Comparison of ENCODE assay signal across 1 cellular context in the genomic region with DNA sequence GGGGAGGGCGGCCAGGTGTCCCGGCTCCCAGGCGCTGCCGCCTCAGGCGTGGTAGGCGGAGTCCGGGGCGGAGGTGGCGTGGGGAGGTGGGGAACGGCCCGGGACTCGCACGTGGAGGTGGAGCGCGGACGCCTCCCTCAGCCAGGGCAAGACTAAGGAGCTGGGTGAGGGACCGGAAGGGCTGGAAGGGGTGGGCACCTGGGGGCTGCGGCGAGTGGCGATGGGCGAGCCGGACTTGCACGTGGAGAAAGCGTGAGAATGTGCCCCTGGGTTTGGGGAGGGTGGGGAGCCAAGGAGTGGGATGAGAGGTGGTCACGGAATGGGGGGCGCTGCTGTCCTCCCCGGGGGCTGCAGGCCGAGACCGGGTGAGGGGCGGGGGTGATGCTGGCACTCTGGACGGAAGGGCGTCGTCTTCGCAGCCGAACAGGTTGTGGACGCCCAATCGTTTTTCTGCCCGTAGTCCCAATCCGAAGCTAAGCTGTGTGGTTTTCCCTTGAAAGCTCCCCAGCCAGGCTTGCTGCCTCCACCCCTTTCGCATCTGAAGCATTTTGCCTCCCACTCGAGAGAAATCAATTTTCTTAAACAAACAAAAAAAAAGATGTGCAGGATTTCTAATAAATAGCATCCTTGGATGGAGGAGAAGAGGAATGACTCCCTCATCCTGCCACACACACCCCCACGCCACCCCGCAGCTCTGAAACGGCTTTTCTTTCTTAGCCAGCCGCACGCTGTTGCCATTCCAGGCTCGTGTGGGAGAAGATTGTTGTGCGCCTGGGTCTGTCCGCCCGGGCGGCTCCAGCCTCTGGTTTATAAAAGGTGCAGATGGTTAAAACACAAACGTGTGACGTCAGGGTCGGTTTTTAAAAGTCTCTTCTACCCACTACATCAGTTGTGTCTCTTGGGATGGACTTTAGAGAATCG.
TF ChIP-seq lines count a peak whose summit lies in the region.

No MANE protein-coding gene starts in this region.

TF ChIP-seq in WTC11, 78 proteins besides CTCF, POLR2A, EP300 and RAD21 (continued from another document and continues in another):
- TF ChIP-seq, protein P1, sequence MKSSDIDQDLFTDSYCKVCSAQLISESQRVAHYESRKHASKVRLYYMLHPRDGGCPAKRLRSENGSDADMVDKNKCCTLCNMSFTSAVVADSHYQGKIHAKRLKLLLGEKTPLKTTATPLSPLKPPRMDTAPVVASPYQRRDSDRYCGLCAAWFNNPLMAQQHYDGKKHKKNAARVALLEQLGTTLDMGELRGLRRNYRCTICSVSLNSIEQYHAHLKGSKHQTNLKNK (CRISPR knock-in tag; IDR thresholded peaks at IDR 0.05): no peak
- TF ChIP-seq, protein P2, sequence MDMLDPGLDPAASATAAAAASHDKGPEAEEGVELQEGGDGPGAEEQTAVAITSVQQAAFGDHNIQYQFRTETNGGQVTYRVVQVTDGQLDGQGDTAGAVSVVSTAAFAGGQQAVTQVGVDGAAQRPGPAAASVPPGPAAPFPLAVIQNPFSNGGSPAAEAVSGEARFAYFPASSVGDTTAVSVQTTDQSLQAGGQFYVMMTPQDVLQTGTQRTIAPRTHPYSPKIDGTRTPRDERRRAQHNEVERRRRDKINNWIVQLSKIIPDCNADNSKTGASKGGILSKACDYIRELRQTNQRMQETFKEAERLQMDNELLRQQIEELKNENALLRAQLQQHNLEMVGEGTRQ (CRISPR knock-in tag; IDR thresholded peaks at IDR 0.05): no peak
- TF ChIP-seq ZBTB21 (CRISPR knock-in tag; IDR thresholded peaks at IDR 0.05; ENCODE audit: borderline replicate concordance) (no peak; the same call in 1 of the 2 replicates), ZNF281 (CRISPR knock-in tag; IDR thresholded peaks at IDR 0.05) (0 out of 2 replicates have a peak, but pooled peaks have one; percentile 39), MYBL2 (CRISPR knock-in tag; IDR thresholded peaks at IDR 0.05) (peak; percentile 80), NR1H2 (CRISPR knock-in tag; IDR thresholded peaks at IDR 0.05) (peak; percentile 77; the same call in 1 of the 2 replicates), ATF2 (CRISPR knock-in tag; IDR thresholded peaks at IDR 0.05; ENCODE audit: borderline replicate concordance, low read depth) (no peak), ATF1 (CRISPR knock-in tag; IDR thresholded peaks at IDR 0.05) (no peak), ATF3 (CRISPR knock-in tag; conservative IDR thresholded peaks at IDR 0.05) (0 out of 2 replicates have a peak, but pooled peaks have one; percentile 9), CREB1 (CRISPR knock-in tag; IDR thresholded peaks at IDR 0.05) (peak; percentile 71; the same call in 1 of the 2 replicates), GTF2I (CRISPR knock-in tag; conservative IDR thresholded peaks at IDR 0.05) (no peak), CREM (CRISPR knock-in tag; IDR thresholded peaks at IDR 0.05) (no peak), TEAD4 (CRISPR knock-in tag; IDR thresholded peaks at IDR 0.05) (0 out of 2 replicates have a peak, but pooled peaks have one; percentile 57), TCF7 (CRISPR knock-in tag; IDR thresholded peaks at IDR 0.05; ENCODE audit: low read depth) (0 out of 2 replicates have a peak, but pooled peaks have one; percentile 64), ZNF317 (CRISPR knock-in tag; IDR thresholded peaks at IDR 0.05; ENCODE audit: borderline replicate concordance, low read depth) (no peak), KAT7 (CRISPR knock-in tag; IDR thresholded peaks at IDR 0.05; ENCODE audit: borderline replicate concordance) (no peak), OVOL2 (CRISPR knock-in tag; IDR thresholded peaks at IDR 0.05; ENCODE audit: borderline replicate concordance) (no peak), ZNF532 (CRISPR knock-in tag; IDR thresholded peaks at IDR 0.05; ENCODE audit: borderline replicate concordance) (no peak; the same call in 1 of the 2 replicates), ZNF263 (CRISPR knock-in tag; IDR thresholded peaks at IDR 0.05; ENCODE audit: low read depth) (no peak)
- TF ChIP-seq, protein P3, sequence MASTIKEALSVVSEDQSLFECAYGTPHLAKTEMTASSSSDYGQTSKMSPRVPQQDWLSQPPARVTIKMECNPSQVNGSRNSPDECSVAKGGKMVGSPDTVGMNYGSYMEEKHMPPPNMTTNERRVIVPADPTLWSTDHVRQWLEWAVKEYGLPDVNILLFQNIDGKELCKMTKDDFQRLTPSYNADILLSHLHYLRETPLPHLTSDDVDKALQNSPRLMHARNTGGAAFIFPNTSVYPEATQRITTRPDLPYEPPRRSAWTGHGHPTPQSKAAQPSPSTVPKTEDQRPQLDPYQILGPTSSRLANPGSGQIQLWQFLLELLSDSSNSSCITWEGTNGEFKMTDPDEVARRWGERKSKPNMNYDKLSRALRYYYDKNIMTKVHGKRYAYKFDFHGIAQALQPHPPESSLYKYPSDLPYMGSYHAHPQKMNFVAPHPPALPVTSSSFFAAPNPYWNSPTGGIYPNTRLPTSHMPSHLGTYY (CRISPR knock-in tag; IDR thresholded peaks at IDR 0.05): no peak
- TF ChIP-seq, protein P4, sequence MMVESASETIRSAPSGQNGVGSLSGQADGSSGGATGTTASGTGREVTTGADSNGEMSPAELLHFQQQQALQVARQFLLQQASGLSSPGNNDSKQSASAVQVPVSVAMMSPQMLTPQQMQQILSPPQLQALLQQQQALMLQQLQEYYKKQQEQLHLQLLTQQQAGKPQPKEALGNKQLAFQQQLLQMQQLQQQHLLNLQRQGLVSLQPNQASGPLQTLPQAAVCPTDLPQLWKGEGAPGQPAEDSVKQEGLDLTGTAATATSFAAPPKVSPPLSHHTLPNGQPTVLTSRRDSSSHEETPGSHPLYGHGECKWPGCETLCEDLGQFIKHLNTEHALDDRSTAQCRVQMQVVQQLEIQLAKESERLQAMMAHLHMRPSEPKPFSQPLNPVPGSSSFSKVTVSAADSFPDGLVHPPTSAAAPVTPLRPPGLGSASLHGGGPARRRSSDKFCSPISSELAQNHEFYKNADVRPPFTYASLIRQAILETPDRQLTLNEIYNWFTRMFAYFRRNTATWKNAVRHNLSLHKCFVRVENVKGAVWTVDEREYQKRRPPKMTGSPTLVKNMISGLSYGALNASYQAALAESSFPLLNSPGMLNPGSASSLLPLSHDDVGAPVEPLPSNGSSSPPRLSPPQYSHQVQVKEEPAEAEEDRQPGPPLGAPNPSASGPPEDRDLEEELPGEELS (CRISPR knock-in tag; IDR thresholded peaks at IDR 0.05): peak; percentile 74
- TF ChIP-seq, protein P5, sequence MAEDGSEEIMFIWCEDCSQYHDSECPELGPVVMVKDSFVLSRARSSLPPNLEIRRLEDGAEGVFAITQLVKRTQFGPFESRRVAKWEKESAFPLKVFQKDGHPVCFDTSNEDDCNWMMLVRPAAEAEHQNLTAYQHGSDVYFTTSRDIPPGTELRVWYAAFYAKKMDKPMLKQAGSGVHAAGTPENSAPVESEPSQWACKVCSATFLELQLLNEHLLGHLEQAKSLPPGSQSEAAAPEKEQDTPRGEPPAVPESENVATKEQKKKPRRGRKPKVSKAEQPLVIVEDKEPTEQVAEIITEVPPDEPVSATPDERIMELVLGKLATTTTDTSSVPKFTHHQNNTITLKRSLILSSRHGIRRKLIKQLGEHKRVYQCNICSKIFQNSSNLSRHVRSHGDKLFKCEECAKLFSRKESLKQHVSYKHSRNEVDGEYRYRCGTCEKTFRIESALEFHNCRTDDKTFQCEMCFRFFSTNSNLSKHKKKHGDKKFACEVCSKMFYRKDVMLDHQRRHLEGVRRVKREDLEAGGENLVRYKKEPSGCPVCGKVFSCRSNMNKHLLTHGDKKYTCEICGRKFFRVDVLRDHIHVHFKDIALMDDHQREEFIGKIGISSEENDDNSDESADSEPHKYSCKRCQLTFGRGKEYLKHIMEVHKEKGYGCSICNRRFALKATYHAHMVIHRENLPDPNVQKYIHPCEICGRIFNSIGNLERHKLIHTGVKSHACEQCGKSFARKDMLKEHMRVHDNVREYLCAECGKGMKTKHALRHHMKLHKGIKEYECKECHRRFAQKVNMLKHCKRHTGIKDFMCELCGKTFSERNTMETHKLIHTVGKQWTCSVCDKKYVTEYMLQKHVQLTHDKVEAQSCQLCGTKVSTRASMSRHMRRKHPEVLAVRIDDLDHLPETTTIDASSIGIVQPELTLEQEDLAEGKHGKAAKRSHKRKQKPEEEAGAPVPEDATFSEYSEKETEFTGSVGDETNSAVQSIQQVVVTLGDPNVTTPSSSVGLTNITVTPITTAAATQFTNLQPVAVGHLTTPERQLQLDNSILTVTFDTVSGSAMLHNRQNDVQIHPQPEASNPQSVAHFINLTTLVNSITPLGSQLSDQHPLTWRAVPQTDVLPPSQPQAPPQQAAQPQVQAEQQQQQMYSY (CRISPR knock-in tag; IDR thresholded peaks at IDR 0.05): 0 out of 2 replicates have a peak, but pooled peaks have one; percentile 31
- TF ChIP-seq, protein P6, sequence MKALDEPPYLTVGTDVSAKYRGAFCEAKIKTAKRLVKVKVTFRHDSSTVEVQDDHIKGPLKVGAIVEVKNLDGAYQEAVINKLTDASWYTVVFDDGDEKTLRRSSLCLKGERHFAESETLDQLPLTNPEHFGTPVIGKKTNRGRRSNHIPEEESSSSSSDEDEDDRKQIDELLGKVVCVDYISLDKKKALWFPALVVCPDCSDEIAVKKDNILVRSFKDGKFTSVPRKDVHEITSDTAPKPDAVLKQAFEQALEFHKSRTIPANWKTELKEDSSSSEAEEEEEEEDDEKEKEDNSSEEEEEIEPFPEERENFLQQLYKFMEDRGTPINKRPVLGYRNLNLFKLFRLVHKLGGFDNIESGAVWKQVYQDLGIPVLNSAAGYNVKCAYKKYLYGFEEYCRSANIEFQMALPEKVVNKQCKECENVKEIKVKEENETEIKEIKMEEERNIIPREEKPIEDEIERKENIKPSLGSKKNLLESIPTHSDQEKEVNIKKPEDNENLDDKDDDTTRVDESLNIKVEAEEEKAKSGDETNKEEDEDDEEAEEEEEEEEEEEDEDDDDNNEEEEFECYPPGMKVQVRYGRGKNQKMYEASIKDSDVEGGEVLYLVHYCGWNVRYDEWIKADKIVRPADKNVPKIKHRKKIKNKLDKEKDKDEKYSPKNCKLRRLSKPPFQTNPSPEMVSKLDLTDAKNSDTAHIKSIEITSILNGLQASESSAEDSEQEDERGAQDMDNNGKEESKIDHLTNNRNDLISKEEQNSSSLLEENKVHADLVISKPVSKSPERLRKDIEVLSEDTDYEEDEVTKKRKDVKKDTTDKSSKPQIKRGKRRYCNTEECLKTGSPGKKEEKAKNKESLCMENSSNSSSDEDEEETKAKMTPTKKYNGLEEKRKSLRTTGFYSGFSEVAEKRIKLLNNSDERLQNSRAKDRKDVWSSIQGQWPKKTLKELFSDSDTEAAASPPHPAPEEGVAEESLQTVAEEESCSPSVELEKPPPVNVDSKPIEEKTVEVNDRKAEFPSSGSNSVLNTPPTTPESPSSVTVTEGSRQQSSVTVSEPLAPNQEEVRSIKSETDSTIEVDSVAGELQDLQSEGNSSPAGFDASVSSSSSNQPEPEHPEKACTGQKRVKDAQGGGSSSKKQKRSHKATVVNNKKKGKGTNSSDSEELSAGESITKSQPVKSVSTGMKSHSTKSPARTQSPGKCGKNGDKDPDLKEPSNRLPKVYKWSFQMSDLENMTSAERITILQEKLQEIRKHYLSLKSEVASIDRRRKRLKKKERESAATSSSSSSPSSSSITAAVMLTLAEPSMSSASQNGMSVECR (CRISPR knock-in tag; IDR thresholded peaks at IDR 0.05; ENCODE audit: borderline replicate concordance): peak; percentile 69
